In genomic region chr7:33444501-33444900, GRCh38 we compare ENCODE assay signal across 23 cellular contexts.
DNase-seq lines count a peak whose midpoint lies in the region; ATAC-seq and TF ChIP-seq lines count a peak whose summit lies in the region.
"Had no signal": no experiment of that assay in that cellular context is flagged by ENCODE, and none has a peak within 500 bp of the region (broad histone marks: within the 10 kb centered on the region; RNA-seq: fewer than 3 reads in every experiment).

No MANE protein-coding gene starts in this region.

- DNase-seq in Right ventricle myocardium superior (no peak), left ventricle myocardium inferior (no peak), amniotic epithelial cell (ENCODE audit: low read depth) (peak; percentile 90), left ventricle myocardium superior (no peak), stromal cell of bone marrow (ENCODE audit: low read depth) (peak; percentile 18), Caco-2 (no peak), NCI-H510A (lab: John Stamatoyannopoulos, UW) (no peak)
- DNase-seq: activated CD4-positive, alpha-beta T cell treated with anti-CD3 and anti-CD28 coated beads for 4 hours; activated CD8-positive, alpha-beta memory T cell treated with anti-CD3 and anti-CD28 coated beads, Interleukin-2, amount 50 U/mL, for 4 hours; activated naive CD4-positive, alpha-beta T cell; dorsolateral prefrontal cortex; esophagus squamous epithelium; GDM1; H7; Kasumi-1; left lung; naive B cell; NCI-H1436 treated with DMSO at 0.1 percent for 48 hours; NCI-H526; PC-9; T-helper 9 cell had no signal

- no peaks in the 10 kb centered on the region for H3K36me3 ChIP-seq in left ventricle myocardium inferior
- H3K36me3 ChIP-seq in Caco-2 (ENCODE audit: control insufficient read depth, insufficient read depth, low read length) = no peaks in the 10 kb centered on the region
- H3K36me3 ChIP-seq: esophagus squamous epithelium, left lung, prostate gland had no signal

- CTCF ChIA-PET in Caco-2 (lab: Charles Lee) = no interaction called here

- no peak overlapping the region for H3K27ac ChIP-seq in left ventricle myocardium inferior (replicated peaks)
- H3K27ac ChIP-seq: dorsolateral prefrontal cortex, esophagus squamous epithelium, left lung, PC-9, prostate gland had no signal

- BruUV-seq in Caco-2 (replicated peaks; lab: Mats Ljungman, UMichigan) = no TSS peak

- ATAC-seq in Right ventricle myocardium superior (ENCODE audit: poor library complexity) (peak; percentile 84), left ventricle myocardium superior (peak; percentile 83), HG02571 (IDR thresholded peaks at IDR 0.05; ENCODE audit: unreplicated experiment) (no peak)
- ATAC-seq: left lung had no signal

- intact Hi-C loops in Right ventricle myocardium superior (cut with DNase I) (no loop called here), left ventricle myocardium inferior (cut with micrococcal nuclease) (no loop called here), left ventricle myocardium superior (cut with micrococcal nuclease) (no loop called here), Caco-2 (cut with micrococcal nuclease; ENCODE audit: unreplicated experiment) (no loop called here)

- POLR2A ChIA-PET in Caco-2 (lab: Charles Lee) = no interaction called here

- H3K27me3 ChIP-seq in left ventricle myocardium inferior (ENCODE audit: low read depth) = no peaks in the 10 kb centered on the region
- no peaks in the 10 kb centered on the region for H3K27me3 ChIP-seq in Caco-2 (replicated peaks; ENCODE audit: control insufficient read depth, insufficient read depth, low read length)
- H3K27me3 ChIP-seq: dorsolateral prefrontal cortex, esophagus squamous epithelium, left lung had no signal

- H3K27ac Mint-ChIP-seq in Caco-2 (ENCODE audit: unreplicated experiment) = no peak overlapping the region
- H3K27ac Mint-ChIP-seq: naive B cell had no signal

- no peaks in the 10 kb centered on the region for H3K9me3 Mint-ChIP-seq in Caco-2 (ENCODE audit: unreplicated experiment)

- no peaks in the 10 kb centered on the region for H3K36me3 Mint-ChIP-seq in Caco-2 (ENCODE audit: insufficient read depth, unreplicated experiment)

- no peaks in the 10 kb centered on the region for H3K4me1 Mint-ChIP-seq in Caco-2 (ENCODE audit: low read depth, unreplicated experiment)

- H3K4me3 ChIP-seq in left ventricle myocardium inferior (no peak overlapping the region), Caco-2 (ENCODE audit: low read depth, low read length) (no peak overlapping the region)
- H3K4me3 ChIP-seq: dorsolateral prefrontal cortex, esophagus squamous epithelium, left lung, PC-9, prostate gland had no signal

- H3K4me3 Mint-ChIP-seq in Caco-2 (ENCODE audit: unreplicated experiment) = no peak overlapping the region
- H3K4me3 Mint-ChIP-seq: naive B cell had no signal

- H3K9me3 ChIP-seq in left ventricle myocardium inferior (replicated peaks) = no peaks in the 10 kb centered on the region
- no peaks in the 10 kb centered on the region for H3K9me3 ChIP-seq in Caco-2
- H3K9me3 ChIP-seq: esophagus squamous epithelium, left lung, prostate gland had no signal

- H3K4me1 ChIP-seq in left ventricle myocardium inferior = peaks cover 6% of the 10 kb centered on the region
- H3K4me1 ChIP-seq in Caco-2 = no peaks in the 10 kb centered on the region
- H3K4me1 ChIP-seq: prostate gland had no signal

- H3K27me3 Mint-ChIP-seq in Caco-2 (ENCODE audit: insufficient read depth, unreplicated experiment) = peaks cover 8% of the 10 kb centered on the region
- H3K27me3 Mint-ChIP-seq: naive B cell had no signal

- TF ChIP-seq CTCF in left ventricle myocardium inferior (IDR thresholded peaks at IDR 0.05; ENCODE audit: borderline replicate concordance) (no peak), Caco-2 (IDR thresholded peaks at IDR 0.05; ENCODE audit: insufficient read depth in 1 of 2, low read depth in 1 of 2, low read length in 1 of 2, severe bottlenecking in 1 of 2, unreplicated experiment in 1 of 2) (no peak)

Comparison
In these comparisons a context has a peak if more than half of its experiments do, and no peak if none do; other contexts are left out.
1. DNase-seq: peak in amniotic epithelial cell (single experiment) and stromal cell of bone marrow (single experiment); none in Right ventricle myocardium superior (single experiment), left ventricle myocardium inferior (single experiment), left ventricle myocardium superior (single experiment), Caco-2 (0 of 2) and NCI-H510A (single experiment).